In genomic region chr19:7605490-7606222, GRCh38 we compare ENCODE assay signal across 8 cellular contexts. TPM values are rescaled to one million over a fixed set of nuclear protein-coding genes. Genes with fewer than 3 reads are reported as not detected.
DNase-seq lines count a peak whose midpoint lies in the region; ATAC-seq and TF ChIP-seq lines count a peak whose summit lies in the region.

No MANE protein-coding gene starts in this region.

- intact Hi-C loops in left ventricle myocardium superior (cut with micrococcal nuclease) (no loop called here), CD14-positive monocyte (cut with micrococcal nuclease) (no loop called here)

- CTCF ChIA-PET in WTC11 (lab: Charles Lee), result interaction anchor here (0.5 to 5.3 kb wide), 13 partner anchors 10 to 375 kb away, joined by 3 to 87 read pairs (median 4); partner anchors contain the start of genes CAMSAP3, PET100, TRAPPC5 and XAB2

- no peak overlapping the region for H3K4me3 Mint-ChIP-seq in WTC11
- no peak overlapping the region for H3K4me3 Mint-ChIP-seq in CD14-positive monocyte

- no peak overlapping the region for H3K27ac ChIP-seq in Karpas-422 (ENCODE audit: low read length)

- no peaks in the 10 kb centered on the region for H3K36me3 ChIP-seq in ES-I3 (ENCODE audit: insufficient read depth, low read length)
- no peaks in the 10 kb centered on the region for H3K36me3 ChIP-seq in Karpas-422 (ENCODE audit: insufficient read depth, low read length)

- H3K27ac Mint-ChIP-seq in WTC11 (no peak overlapping the region; the same call in 1 of the 2 replicates), CD14-positive monocyte (peak overlapping the region in 1 of 7 donors; percentile 58)

- no peak overlapping the region for H3K4me2 ChIP-seq in Karpas-422 (ENCODE audit: low read depth, low read length, poor library complexity, severe bottlenecking)

- H3K9me3 ChIP-seq in ES-I3 (ENCODE audit: control insufficient read depth, insufficient read depth, low read length), result no peaks in the 10 kb centered on the region
- H3K9me3 ChIP-seq in Karpas-422 (ENCODE audit: low read length), result no peaks in the 10 kb centered on the region

- H3K4me1 ChIP-seq in ES-I3 (ENCODE audit: insufficient read depth, low read length) (peaks cover 3% of the 10 kb centered on the region; the same call in 1 of the 2 replicates), Karpas-422 (ENCODE audit: low read length) (no peaks in the 10 kb centered on the region)

- H3K9me2 ChIP-seq in Karpas-422 (replicated peaks; ENCODE audit: insufficient read depth, low read length), result no peaks in the 10 kb centered on the region

- TF ChIP-seq CTCF in WTC11 (IDR thresholded peaks at IDR 0.05) (no peak), CD14-positive monocyte (IDR thresholded peaks at IDR 0.05) (no peak)

- DNase-seq in Karpas-422, result peak; percentile 97
- DNase-seq in WTC11 (ENCODE audit: low spot score), result peak; percentile 89
- DNase-seq in left lobe of liver (ENCODE audit: low spot score), result no peak
- no peak for DNase-seq in left ventricle myocardium superior
- DNase-seq in HPDE6-E6E7 (ENCODE audit: extremely low spot score), result no peak
- no peak for DNase-seq in CD14-positive monocyte (ENCODE audit: low spot score)

- H3K9me3 Mint-ChIP-seq in WTC11, result no peaks in the 10 kb centered on the region
- peaks cover 0 to 8% (median 6%) of the 10 kb centered on the region in 7 donors for H3K9me3 Mint-ChIP-seq in CD14-positive monocyte

- H3K79me2 ChIP-seq in Karpas-422 (ENCODE audit: low read length), result no peaks in the 10 kb centered on the region

- H3K27me3 Mint-ChIP-seq in WTC11 (ENCODE audit: low read depth) (no peaks in the 10 kb centered on the region), CD14-positive monocyte (ENCODE audit: low read depth in 3 of 3) (peaks cover 11 to 26% (median 23%) of the 10 kb centered on the region in 3 donors)

- POLR2A ChIA-PET in WTC11 (lab: Charles Lee), result interaction anchor here (1.0 to 1.5 kb wide), 3 partner anchors 10 to 37 kb away, joined by 3 to 5 read pairs (median 3); partner anchors contain the start of genes CAMSAP3, PET100 and XAB2

- H3K4me3 ChIP-seq in Karpas-422 (ENCODE audit: low read length), result no peak overlapping the region

- peak overlapping the region; percentile 55; the same call in 1 of the 2 replicates for H3K9ac ChIP-seq in ES-I3 (ENCODE audit: low read depth, low read length)
- no peak overlapping the region for H3K9ac ChIP-seq in Karpas-422 (ENCODE audit: low read length)

- H3K36me3 Mint-ChIP-seq in WTC11 (peaks cover 8% of the 10 kb centered on the region), CD14-positive monocyte (no peaks in the 10 kb centered on the region)

- no peaks in the 10 kb centered on the region for H4K20me1 ChIP-seq in Karpas-422 (ENCODE audit: insufficient read depth, low read depth, low read length)

- H2AFZ ChIP-seq in Karpas-422 (ENCODE audit: low read length), result no peak overlapping the region

- no peaks in the 10 kb centered on the region for H3K27me3 ChIP-seq in Karpas-422 (ENCODE audit: low read length)

- ATAC-seq in WTC11 (peak; percentile 89), left lobe of liver (peak; percentile 35), left ventricle myocardium superior (no peak), HG03108 (IDR thresholded peaks at IDR 0.05; ENCODE audit: unreplicated experiment) (no peak)

- peaks cover 10% of the 10 kb centered on the region for H3K4me1 Mint-ChIP-seq in WTC11
- no peaks in the 10 kb centered on the region for H3K4me1 Mint-ChIP-seq in CD14-positive monocyte

TF ChIP-seq in WTC11, 78 proteins besides CTCF, POLR2A, EP300 and RAD21:
- TF ChIP-seq TCF7 (CRISPR knock-in tag; IDR thresholded peaks at IDR 0.05; ENCODE audit: low read depth) (no peak), RELA (CRISPR knock-in tag; IDR thresholded peaks at IDR 0.05; ENCODE audit: borderline replicate concordance) (no peak), HMGXB4 (CRISPR knock-in tag; IDR thresholded peaks at IDR 0.05) (no peak)

RNA-seq across cellular contexts. Expression of gene CAMSAP3, which starts 10.0 kb away (rescaled TPM):
- total RNA-seq in Karpas-422 (2014; rRNA removed; shearing (Covaris generic); ENCODE audit: low replicate concordance), result 0.36 TPM in 1 of 2 replicates, not detected in the other
- total RNA-seq in WTC11 (2021), result 27.8 to 34.6 TPM (median 32.1 TPM) in 3 replicates
- total RNA-seq in left lobe of liver, result 40.8 TPM
- 2.6 TPM for total RNA-seq in left ventricle myocardium superior
- not detected for polyA plus RNA-seq in CD14-positive monocyte

RNA-seq across cellular contexts. Expression of gene XAB2, which starts 23.7 kb away (rescaled TPM):
- 20.2 and 36.2 TPM in 2 replicates for total RNA-seq in Karpas-422 (2014; rRNA removed; shearing (Covaris generic); ENCODE audit: low replicate concordance)
- total RNA-seq in WTC11 (2021), result 65.7 to 71.9 TPM (median 67.4 TPM) in 3 replicates
- 21.2 TPM for total RNA-seq in left lobe of liver
- total RNA-seq in left ventricle myocardium superior, result 27.5 TPM
- polyA plus RNA-seq in CD14-positive monocyte, result 1 to 10 TPM; 4.6 to 8.8 TPM

RNA-seq across cellular contexts. Expression of gene PET100, which starts 23.9 kb away (rescaled TPM):
- 15.5 and 51.5 TPM in 2 replicates for total RNA-seq in Karpas-422 (2014; rRNA removed; shearing (Covaris generic); ENCODE audit: low replicate concordance)
- total RNA-seq in WTC11 (2021) (111 to 126 TPM (median 122 TPM) in 3 replicates), left lobe of liver (75.6 TPM), left ventricle myocardium superior (206 TPM)
- polyA plus RNA-seq in CD14-positive monocyte, result 100 to 1,000 TPM; 300 to 386 TPM

RNA-seq across cellular contexts. Expression of gene PCP2, which starts 27.9 kb away (rescaled TPM):
- total RNA-seq in Karpas-422 (2014; rRNA removed; shearing (Covaris generic); ENCODE audit: low replicate concordance), result 0.65 TPM in 1 of 2 replicates, not detected in the other
- total RNA-seq in WTC11 (2021), result 0.48 to 1.1 TPM (median 0.85 TPM) in 3 replicates
- 1.7 TPM for total RNA-seq in left lobe of liver
- total RNA-seq in left ventricle myocardium superior, result 6.5 TPM
- not detected for polyA plus RNA-seq in CD14-positive monocyte

RNA-seq across cellular contexts. Expression of gene STXBP2, which starts 31.3 kb away (rescaled TPM):
- total RNA-seq in Karpas-422 (2014; rRNA removed; shearing (Covaris generic); ENCODE audit: low replicate concordance), result 36.5 and 61.3 TPM in 2 replicates
- 68.9 to 79.3 TPM (median 73.0 TPM) in 3 replicates for total RNA-seq in WTC11 (2021)
- total RNA-seq in left lobe of liver, result 48.0 TPM
- total RNA-seq in left ventricle myocardium superior, result 9.7 TPM
- polyA plus RNA-seq in CD14-positive monocyte, result 100 to 1,000 TPM; 249 to 327 TPM

Comparison
In these comparisons a context has a peak if more than half of its experiments do, and no peak if none do; other contexts are left out.
1. DNase-seq: peak in Karpas-422 (single experiment) and WTC11 (single experiment); none in left lobe of liver (single experiment), left ventricle myocardium superior (single experiment), HPDE6-E6E7 (single experiment) and CD14-positive monocyte (single experiment).
2. ATAC-seq: peak in WTC11 (single experiment) and left lobe of liver (single experiment); none in left ventricle myocardium superior (single experiment) and HG03108 (single experiment).